ENCODE assay signal across 1 cellular context in the genomic region with DNA sequence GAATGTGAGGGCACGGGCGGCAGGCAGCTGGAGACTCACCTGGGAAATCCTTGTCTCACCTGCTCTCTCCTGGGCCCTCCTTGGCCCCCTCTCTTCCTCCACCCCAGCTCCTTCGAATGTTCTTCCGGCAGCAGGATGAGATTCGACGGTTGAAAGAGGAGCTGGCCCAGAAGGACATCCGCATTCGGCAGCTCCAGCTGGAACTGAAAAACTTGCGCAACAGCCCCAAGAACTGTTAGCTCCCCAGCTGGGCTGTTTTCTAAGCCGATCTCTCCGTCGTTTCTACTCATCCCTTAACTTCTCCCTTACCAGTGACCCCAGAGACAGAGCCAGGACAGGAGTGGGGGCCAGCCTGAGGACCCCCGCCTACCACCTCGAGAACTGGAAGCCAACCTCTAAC.
TF ChIP-seq lines count a peak whose summit lies in the region.

No MANE protein-coding gene starts in this region.

TF ChIP-seq in GM23338, 12 proteins besides CTCF, POLR2A, EP300 and RAD21:
- TF ChIP-seq, protein P1, sequence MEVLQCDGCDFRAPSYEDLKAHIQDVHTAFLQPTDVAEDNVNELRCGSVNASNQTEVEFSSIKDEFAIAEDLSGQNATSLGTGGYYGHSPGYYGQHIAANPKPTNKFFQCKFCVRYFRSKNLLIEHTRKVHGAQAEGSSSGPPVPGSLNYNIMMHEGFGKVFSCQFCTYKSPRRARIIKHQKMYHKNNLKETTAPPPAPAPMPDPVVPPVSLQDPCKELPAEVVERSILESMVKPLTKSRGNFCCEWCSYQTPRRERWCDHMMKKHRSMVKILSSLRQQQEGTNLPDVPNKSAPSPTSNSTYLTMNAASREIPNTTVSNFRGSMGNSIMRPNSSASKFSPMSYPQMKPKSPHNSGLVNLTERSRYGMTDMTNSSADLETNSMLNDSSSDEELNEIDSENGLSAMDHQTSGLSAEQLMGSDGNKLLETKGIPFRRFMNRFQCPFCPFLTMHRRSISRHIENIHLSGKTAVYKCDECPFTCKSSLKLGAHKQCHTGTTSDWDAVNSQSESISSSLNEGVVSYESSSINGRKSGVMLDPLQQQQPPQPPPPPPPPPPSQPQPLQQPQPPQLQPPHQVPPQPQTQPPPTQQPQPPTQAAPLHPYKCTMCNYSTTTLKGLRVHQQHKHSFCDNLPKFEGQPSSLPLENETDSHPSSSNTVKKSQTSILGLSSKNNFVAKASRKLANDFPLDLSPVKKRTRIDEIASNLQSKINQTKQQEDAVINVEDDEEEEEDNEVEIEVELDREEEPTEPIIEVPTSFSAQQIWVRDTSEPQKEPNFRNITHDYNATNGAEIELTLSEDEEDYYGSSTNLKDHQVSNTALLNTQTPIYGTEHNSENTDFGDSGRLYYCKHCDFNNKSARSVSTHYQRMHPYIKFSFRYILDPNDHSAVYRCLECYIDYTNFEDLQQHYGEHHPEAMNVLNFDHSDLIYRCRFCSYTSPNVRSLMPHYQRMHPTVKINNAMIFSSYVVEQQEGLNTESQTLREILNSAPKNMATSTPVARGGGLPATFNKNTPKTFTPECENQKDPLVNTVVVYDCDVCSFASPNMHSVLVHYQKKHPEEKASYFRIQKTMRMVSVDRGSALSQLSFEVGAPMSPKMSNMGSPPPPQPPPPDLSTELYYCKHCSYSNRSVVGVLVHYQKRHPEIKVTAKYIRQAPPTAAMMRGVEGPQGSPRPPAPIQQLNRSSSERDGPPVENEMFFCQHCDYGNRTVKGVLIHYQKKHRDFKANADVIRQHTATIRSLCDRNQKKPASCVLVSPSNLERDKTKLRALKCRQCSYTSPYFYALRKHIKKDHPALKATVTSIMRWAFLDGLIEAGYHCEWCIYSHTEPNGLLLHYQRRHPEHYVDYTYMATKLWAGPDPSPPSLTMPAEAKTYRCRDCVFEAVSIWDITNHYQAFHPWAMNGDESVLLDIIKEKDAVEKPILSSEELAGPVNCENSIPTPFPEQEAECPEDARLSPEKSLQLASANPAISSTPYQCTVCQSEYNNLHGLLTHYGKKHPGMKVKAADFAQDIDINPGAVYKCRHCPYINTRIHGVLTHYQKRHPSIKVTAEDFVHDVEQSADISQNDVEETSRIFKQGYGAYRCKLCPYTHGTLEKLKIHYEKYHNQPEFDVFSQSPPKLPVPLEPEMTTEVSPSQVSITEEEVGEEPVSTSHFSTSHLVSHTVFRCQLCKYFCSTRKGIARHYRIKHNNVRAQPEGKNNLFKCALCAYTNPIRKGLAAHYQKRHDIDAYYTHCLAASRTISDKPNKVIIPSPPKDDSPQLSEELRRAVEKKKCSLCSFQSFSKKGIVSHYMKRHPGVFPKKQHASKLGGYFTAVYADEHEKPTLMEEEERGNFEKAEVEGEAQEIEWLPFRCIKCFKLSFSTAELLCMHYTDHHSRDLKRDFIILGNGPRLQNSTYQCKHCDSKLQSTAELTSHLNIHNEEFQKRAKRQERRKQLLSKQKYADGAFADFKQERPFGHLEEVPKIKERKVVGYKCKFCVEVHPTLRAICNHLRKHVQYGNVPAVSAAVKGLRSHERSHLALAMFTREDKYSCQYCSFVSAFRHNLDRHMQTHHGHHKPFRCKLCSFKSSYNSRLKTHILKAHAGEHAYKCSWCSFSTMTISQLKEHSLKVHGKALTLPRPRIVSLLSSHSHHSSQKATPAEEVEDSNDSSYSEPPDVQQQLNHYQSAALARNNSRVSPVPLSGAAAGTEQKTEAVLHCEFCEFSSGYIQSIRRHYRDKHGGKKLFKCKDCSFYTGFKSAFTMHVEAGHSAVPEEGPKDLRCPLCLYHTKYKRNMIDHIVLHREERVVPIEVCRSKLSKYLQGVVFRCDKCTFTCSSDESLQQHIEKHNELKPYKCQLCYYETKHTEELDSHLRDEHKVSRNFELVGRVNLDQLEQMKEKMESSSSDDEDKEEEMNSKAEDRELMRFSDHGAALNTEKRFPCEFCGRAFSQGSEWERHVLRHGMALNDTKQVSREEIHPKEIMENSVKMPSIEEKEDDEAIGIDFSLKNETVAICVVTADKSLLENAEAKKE (CRISPR knock-in tag; IDR thresholded peaks at IDR 0.05): no peak
- TF ChIP-seq CREB1 (CRISPR knock-in tag; IDR thresholded peaks at IDR 0.05; ENCODE audit: low read depth) (no peak), ZNF331 (CRISPR knock-in tag; IDR thresholded peaks at IDR 0.05; ENCODE audit: low read depth) (no peak), JUNB (IDR thresholded peaks at IDR 0.05; ENCODE audit: unreplicated experiment) (no peak), EZH2 (IDR thresholded peaks at IDR 0.05; ENCODE audit: low read depth, unreplicated experiment) (no peak), ZNF114 (CRISPR knock-in tag; IDR thresholded peaks at IDR 0.05) (no peak), STAT1 (IDR thresholded peaks at IDR 0.05; ENCODE audit: unreplicated experiment) (no peak), POLR2AphosphoS5 (IDR thresholded peaks at IDR 0.05; ENCODE audit: low read depth) (no peak), NANOG (IDR thresholded peaks at IDR 0.05; ENCODE audit: borderline replicate concordance) (no peak), EZH2phosphoT487 (IDR thresholded peaks at IDR 0.05; ENCODE audit: unreplicated experiment) (no peak)
- TF ChIP-seq, protein P2, sequence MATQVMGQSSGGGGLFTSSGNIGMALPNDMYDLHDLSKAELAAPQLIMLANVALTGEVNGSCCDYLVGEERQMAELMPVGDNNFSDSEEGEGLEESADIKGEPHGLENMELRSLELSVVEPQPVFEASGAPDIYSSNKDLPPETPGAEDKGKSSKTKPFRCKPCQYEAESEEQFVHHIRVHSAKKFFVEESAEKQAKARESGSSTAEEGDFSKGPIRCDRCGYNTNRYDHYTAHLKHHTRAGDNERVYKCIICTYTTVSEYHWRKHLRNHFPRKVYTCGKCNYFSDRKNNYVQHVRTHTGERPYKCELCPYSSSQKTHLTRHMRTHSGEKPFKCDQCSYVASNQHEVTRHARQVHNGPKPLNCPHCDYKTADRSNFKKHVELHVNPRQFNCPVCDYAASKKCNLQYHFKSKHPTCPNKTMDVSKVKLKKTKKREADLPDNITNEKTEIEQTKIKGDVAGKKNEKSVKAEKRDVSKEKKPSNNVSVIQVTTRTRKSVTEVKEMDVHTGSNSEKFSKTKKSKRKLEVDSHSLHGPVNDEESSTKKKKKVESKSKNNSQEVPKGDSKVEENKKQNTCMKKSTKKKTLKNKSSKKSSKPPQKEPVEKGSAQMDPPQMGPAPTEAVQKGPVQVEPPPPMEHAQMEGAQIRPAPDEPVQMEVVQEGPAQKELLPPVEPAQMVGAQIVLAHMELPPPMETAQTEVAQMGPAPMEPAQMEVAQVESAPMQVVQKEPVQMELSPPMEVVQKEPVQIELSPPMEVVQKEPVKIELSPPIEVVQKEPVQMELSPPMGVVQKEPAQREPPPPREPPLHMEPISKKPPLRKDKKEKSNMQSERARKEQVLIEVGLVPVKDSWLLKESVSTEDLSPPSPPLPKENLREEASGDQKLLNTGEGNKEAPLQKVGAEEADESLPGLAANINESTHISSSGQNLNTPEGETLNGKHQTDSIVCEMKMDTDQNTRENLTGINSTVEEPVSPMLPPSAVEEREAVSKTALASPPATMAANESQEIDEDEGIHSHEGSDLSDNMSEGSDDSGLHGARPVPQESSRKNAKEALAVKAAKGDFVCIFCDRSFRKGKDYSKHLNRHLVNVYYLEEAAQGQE (IDR thresholded peaks at IDR 0.05; ENCODE audit: unreplicated experiment): no peak
- TF ChIP-seq, protein P3, sequence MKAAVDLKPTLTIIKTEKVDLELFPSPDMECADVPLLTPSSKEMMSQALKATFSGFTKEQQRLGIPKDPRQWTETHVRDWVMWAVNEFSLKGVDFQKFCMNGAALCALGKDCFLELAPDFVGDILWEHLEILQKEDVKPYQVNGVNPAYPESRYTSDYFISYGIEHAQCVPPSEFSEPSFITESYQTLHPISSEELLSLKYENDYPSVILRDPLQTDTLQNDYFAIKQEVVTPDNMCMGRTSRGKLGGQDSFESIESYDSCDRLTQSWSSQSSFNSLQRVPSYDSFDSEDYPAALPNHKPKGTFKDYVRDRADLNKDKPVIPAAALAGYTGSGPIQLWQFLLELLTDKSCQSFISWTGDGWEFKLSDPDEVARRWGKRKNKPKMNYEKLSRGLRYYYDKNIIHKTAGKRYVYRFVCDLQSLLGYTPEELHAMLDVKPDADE (IDR thresholded peaks at IDR 0.05): no peak
